Comparison of ENCODE assay signal across 1 cellular context in the genomic region with DNA sequence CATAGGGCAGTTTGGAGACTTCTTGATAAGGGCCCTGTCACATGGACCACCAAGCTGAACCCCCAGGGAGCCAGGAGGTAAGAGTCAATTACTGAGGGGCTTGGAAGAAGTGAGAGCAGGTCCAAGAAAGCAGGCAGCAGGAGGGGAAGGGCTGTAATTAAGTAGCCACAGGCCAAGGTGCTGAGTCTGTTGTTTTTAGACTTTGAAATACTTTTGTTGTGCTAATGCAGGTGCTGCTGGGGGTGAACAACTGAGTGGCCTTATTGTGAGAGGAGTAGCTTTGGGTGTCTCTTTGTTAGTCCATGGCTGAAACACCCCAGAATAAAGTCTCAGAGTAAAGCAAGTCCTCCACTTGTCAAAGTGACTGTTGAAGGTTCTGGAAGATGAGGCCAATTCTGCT.
TF ChIP-seq lines count a peak whose summit lies in the region.

No MANE protein-coding gene starts in this region.

TF ChIP-seq in HepG2, 621 proteins besides CTCF, POLR2A, EP300 and RAD21:
- TF ChIP-seq, protein P1, sequence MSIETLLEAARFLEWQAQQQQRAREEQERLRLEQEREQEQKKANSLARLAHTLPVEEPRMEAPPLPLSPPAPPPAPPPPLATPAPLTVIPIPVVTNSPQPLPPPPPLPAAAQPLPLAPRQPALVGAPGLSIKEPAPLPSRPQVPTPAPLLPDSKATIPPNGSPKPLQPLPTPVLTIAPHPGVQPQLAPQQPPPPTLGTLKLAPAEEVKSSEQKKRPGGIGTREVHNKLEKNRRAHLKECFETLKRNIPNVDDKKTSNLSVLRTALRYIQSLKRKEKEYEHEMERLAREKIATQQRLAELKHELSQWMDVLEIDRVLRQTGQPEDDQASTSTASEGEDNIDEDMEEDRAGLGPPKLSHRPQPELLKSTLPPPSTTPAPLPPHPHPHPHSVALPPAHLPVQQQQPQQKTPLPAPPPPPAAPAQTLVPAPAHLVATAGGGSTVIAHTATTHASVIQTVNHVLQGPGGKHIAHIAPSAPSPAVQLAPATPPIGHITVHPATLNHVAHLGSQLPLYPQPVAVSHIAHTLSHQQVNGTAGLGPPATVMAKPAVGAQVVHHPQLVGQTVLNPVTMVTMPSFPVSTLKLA (IDR thresholded peaks at IDR 0.05): 0 out of 2 replicates have a peak, but pooled peaks have one; percentile 4
- TF ChIP-seq SIX4 (CRISPR knock-in tag; IDR thresholded peaks at IDR 0.05): no peak
- TF ChIP-seq, protein P2, sequence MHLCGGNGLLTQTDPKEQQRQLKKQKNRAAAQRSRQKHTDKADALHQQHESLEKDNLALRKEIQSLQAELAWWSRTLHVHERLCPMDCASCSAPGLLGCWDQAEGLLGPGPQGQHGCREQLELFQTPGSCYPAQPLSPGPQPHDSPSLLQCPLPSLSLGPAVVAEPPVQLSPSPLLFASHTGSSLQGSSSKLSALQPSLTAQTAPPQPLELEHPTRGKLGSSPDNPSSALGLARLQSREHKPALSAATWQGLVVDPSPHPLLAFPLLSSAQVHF (CRISPR knock-in tag; IDR thresholded peaks at IDR 0.05): no peak
- TF ChIP-seq, protein P3, sequence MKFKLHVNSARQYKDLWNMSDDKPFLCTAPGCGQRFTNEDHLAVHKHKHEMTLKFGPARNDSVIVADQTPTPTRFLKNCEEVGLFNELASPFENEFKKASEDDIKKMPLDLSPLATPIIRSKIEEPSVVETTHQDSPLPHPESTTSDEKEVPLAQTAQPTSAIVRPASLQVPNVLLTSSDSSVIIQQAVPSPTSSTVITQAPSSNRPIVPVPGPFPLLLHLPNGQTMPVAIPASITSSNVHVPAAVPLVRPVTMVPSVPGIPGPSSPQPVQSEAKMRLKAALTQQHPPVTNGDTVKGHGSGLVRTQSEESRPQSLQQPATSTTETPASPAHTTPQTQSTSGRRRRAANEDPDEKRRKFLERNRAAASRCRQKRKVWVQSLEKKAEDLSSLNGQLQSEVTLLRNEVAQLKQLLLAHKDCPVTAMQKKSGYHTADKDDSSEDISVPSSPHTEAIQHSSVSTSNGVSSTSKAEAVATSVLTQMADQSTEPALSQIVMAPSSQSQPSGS (CRISPR knock-in tag; IDR thresholded peaks at IDR 0.05): no peak
- TF ChIP-seq, protein P4, sequence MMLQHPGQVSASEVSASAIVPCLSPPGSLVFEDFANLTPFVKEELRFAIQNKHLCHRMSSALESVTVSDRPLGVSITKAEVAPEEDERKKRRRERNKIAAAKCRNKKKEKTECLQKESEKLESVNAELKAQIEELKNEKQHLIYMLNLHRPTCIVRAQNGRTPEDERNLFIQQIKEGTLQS (CRISPR knock-in tag; IDR thresholded peaks at IDR 0.05): no peak
- TF ChIP-seq, protein P5, sequence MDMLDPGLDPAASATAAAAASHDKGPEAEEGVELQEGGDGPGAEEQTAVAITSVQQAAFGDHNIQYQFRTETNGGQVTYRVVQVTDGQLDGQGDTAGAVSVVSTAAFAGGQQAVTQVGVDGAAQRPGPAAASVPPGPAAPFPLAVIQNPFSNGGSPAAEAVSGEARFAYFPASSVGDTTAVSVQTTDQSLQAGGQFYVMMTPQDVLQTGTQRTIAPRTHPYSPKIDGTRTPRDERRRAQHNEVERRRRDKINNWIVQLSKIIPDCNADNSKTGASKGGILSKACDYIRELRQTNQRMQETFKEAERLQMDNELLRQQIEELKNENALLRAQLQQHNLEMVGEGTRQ (IDR thresholded peaks at IDR 0.05; ENCODE audit: low read depth, low read length): no peak
- TF ChIP-seq, protein P5 (CRISPR knock-in tag; IDR thresholded peaks at IDR 0.05; ENCODE audit: borderline replicate concordance): no peak
- TF ChIP-seq, protein P6, sequence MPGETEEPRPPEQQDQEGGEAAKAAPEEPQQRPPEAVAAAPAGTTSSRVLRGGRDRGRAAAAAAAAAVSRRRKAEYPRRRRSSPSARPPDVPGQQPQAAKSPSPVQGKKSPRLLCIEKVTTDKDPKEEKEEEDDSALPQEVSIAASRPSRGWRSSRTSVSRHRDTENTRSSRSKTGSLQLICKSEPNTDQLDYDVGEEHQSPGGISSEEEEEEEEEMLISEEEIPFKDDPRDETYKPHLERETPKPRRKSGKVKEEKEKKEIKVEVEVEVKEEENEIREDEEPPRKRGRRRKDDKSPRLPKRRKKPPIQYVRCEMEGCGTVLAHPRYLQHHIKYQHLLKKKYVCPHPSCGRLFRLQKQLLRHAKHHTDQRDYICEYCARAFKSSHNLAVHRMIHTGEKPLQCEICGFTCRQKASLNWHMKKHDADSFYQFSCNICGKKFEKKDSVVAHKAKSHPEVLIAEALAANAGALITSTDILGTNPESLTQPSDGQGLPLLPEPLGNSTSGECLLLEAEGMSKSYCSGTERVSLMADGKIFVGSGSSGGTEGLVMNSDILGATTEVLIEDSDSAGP (CRISPR knock-in tag; IDR thresholded peaks at IDR 0.05; ENCODE audit: borderline replicate concordance): no peak
